8 cellular contexts compared by ENCODE assay signal in the genomic region with DNA sequence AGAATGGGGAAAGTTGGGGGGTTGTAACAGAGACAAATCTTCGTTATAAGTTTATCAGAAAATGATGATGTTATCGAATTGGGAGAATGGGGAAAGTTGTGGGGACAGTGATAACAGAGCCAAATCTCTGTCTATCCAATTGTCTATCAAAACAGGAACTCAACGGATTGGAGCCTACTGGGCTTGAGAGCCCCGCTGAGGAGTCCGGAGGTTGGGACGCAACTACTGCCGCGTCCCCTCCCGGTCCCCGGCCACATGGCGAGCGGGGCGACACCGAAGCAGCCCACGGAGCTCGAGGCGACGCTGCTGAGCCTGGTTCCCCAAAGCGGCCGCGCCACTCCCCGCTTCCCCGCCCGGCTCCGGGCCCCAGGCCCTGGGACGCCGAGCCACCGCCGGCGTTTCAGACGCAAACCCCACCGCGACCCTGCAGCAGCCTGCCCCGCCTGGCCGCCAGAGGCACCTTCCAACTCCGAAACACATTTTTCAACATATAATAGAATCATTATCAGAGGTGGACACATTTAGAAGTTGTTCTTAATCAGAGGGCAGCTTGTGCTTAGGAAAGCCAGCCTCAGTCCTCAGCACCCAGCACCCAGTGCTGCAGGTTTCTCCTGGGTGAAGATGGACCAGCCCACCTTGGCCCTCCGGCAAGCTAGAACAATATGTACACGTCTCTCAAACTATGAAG. TPM values are rescaled to one million over a fixed set of nuclear protein-coding genes. Genes with fewer than 3 reads are reported as not detected.
DNase-seq lines count a peak whose midpoint lies in the region; TF ChIP-seq lines count a peak whose summit lies in the region.

No MANE protein-coding gene starts in this region.

- TF ChIP-seq RAD21 in neural cell (conservative IDR thresholded peaks at IDR 0.05): no peak

- TF ChIP-seq EP300 in neural cell (conservative IDR thresholded peaks at IDR 0.05; ENCODE audit: poor library complexity, severe bottlenecking): no peak

- DNase-seq in GM13977 (ENCODE audit: low spot score): peak; percentile 58
- peak; percentile 42 to 59 for DNase-seq in SJSA1 (ENCODE audit: low read depth in 1 of 2, low spot score in 2 of 2)
- DNase-seq in epithelial cell of esophagus (ENCODE audit: low read depth): no peak
- DNase-seq in HAP-1 (ENCODE audit: low spot score in 2 of 2): no peak
- DNase-seq in AML-193 (lab: John Stamatoyannopoulos, UW): no peak
- no peak for DNase-seq in anterior cingulate cortex (lab: John Stamatoyannopoulos, UW)
- DNase-seq in NCI-H2227 treated with DMSO at 0.1 percent for 48 hours (lab: John Stamatoyannopoulos, UW): no peak

- no peaks in the 10 kb centered on the region for H4K20me1 ChIP-seq in neural cell (ENCODE audit: insufficient read depth)

- peak; percentile 14 for TF ChIP-seq CTCF in GM13977 (IDR thresholded peaks at IDR 0.05; ENCODE audit: extremely low read depth, insufficient read depth, missing control alignments)
- no peak for TF ChIP-seq CTCF in epithelial cell of esophagus (IDR thresholded peaks at IDR 0.05; ENCODE audit: insufficient read depth, low read depth, low read length, missing control alignments)
- TF ChIP-seq CTCF in neural cell (IDR thresholded peaks at IDR 0.05; ENCODE audit: poor library complexity, severe bottlenecking): no peak

- in situ Hi-C loops in GM13977 (cut with MboI; ENCODE audit: low pct_unique_long_range_greater_than_20kb, low sequenced_read_pairs, unreplicated experiment): no loop called here
- in situ Hi-C loops in HAP-1 (cut with MboI; ENCODE audit: low sequenced_read_pairs): no loop called here

- H2AFZ ChIP-seq in neural cell (ENCODE audit: low read depth, low read length): no peak overlapping the region

- no peaks in the 10 kb centered on the region for H3K9me3 ChIP-seq in SJSA1 (replicated peaks)
- H3K9me3 ChIP-seq in neural cell (ENCODE audit: low read length): no peaks in the 10 kb centered on the region
- no peaks in the 10 kb centered on the region for H3K9me3 ChIP-seq in HAP-1

- H3K27me3 ChIP-seq in SJSA1 (replicated peaks) (no peaks in the 10 kb centered on the region), neural cell (ENCODE audit: insufficient read depth, low read depth, low read length) (peaks cover 15% of the 10 kb centered on the region), HAP-1 (ENCODE audit: low read depth) (no peaks in the 10 kb centered on the region)

- peak overlapping the region; percentile 35 for H3K4me3 ChIP-seq in SJSA1
- peak overlapping the region; percentile 20 for H3K4me3 ChIP-seq in epithelial cell of esophagus (ENCODE audit: low read length)
- H3K4me3 ChIP-seq in neural cell (ENCODE audit: low read length): no peak overlapping the region
- no peak overlapping the region for H3K4me3 ChIP-seq in HAP-1

- peak overlapping the region; percentile 73 for H3K27ac ChIP-seq in SJSA1
- no peak overlapping the region for H3K27ac ChIP-seq in neural cell (ENCODE audit: low read length)

- H3K4me1 ChIP-seq in SJSA1 (replicated peaks): peaks cover 32% of the 10 kb centered on the region
- no peaks in the 10 kb centered on the region for H3K4me1 ChIP-seq in HAP-1

- H3K36me3 ChIP-seq in SJSA1 (no peaks in the 10 kb centered on the region), neural cell (ENCODE audit: insufficient read depth, low read length) (no peaks in the 10 kb centered on the region), HAP-1 (replicated peaks) (no peaks in the 10 kb centered on the region)

- no peaks in the 10 kb centered on the region for H3F3A ChIP-seq in neural cell (ENCODE audit: insufficient read depth, low read length, poor library complexity, severe bottlenecking)

- H3K9me2 ChIP-seq in neural cell (ENCODE audit: insufficient read depth, low read length): no peaks in the 10 kb centered on the region

- no peaks in the 10 kb centered on the region for H3K79me2 ChIP-seq in neural cell (replicated peaks; ENCODE audit: insufficient read depth, low read length)

- no peak overlapping the region for H3K4me2 ChIP-seq in neural cell (ENCODE audit: low read length)

- H3K9ac ChIP-seq in neural cell (ENCODE audit: low read length): no peak overlapping the region

TF ChIP-seq in neural cell, 6 proteins besides CTCF, POLR2A, EP300 and RAD21:
- TF ChIP-seq, protein P1, sequence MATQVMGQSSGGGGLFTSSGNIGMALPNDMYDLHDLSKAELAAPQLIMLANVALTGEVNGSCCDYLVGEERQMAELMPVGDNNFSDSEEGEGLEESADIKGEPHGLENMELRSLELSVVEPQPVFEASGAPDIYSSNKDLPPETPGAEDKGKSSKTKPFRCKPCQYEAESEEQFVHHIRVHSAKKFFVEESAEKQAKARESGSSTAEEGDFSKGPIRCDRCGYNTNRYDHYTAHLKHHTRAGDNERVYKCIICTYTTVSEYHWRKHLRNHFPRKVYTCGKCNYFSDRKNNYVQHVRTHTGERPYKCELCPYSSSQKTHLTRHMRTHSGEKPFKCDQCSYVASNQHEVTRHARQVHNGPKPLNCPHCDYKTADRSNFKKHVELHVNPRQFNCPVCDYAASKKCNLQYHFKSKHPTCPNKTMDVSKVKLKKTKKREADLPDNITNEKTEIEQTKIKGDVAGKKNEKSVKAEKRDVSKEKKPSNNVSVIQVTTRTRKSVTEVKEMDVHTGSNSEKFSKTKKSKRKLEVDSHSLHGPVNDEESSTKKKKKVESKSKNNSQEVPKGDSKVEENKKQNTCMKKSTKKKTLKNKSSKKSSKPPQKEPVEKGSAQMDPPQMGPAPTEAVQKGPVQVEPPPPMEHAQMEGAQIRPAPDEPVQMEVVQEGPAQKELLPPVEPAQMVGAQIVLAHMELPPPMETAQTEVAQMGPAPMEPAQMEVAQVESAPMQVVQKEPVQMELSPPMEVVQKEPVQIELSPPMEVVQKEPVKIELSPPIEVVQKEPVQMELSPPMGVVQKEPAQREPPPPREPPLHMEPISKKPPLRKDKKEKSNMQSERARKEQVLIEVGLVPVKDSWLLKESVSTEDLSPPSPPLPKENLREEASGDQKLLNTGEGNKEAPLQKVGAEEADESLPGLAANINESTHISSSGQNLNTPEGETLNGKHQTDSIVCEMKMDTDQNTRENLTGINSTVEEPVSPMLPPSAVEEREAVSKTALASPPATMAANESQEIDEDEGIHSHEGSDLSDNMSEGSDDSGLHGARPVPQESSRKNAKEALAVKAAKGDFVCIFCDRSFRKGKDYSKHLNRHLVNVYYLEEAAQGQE (IDR thresholded peaks at IDR 0.05; ENCODE audit: borderline replicate concordance): peak; percentile 6
- no peak for TF ChIP-seq POLR2AphosphoS5 (IDR thresholded peaks at IDR 0.05)

RNA-seq across cellular contexts. Expression of a gene that starts 13.8 kb away (rescaled TPM):
- total RNA-seq in SJSA1 (2014; rRNA removed; shearing (Covaris generic)): 12.7 and 17.8 TPM in 2 replicates
- polyA plus RNA-seq in neural cell: 31.4 and 36.2 TPM in 2 replicates
- polyA minus RNA-seq in neural cell: 34.6 and 42.0 TPM in 2 replicates

RNA-seq across cellular contexts. Expression of a gene that starts 43.4 kb away (rescaled TPM):
- total RNA-seq in SJSA1 (2014; rRNA removed; shearing (Covaris generic)): 38.3 and 44.6 TPM in 2 replicates
- 80.5 and 85.2 TPM in 2 replicates for polyA plus RNA-seq in neural cell
- 86.4 and 94.3 TPM in 2 replicates for polyA minus RNA-seq in neural cell

Comparison
In these comparisons a context has a peak if more than half of its experiments do, and no peak if none do; other contexts are left out.
1. DNase-seq: peak in GM13977 (single experiment) and SJSA1 (2 of 2); none in epithelial cell of esophagus (single experiment), HAP-1 (0 of 2), AML-193 (0 of 2), anterior cingulate cortex (0 of 58) and NCI-H2227 treated with DMSO at 0.1 percent for 48 hours (single experiment).
2. H3K4me3 ChIP-seq: peak in SJSA1 (single experiment) and epithelial cell of esophagus (single experiment); none in neural cell (single experiment) and HAP-1 (single experiment).